In the genomic region with DNA sequence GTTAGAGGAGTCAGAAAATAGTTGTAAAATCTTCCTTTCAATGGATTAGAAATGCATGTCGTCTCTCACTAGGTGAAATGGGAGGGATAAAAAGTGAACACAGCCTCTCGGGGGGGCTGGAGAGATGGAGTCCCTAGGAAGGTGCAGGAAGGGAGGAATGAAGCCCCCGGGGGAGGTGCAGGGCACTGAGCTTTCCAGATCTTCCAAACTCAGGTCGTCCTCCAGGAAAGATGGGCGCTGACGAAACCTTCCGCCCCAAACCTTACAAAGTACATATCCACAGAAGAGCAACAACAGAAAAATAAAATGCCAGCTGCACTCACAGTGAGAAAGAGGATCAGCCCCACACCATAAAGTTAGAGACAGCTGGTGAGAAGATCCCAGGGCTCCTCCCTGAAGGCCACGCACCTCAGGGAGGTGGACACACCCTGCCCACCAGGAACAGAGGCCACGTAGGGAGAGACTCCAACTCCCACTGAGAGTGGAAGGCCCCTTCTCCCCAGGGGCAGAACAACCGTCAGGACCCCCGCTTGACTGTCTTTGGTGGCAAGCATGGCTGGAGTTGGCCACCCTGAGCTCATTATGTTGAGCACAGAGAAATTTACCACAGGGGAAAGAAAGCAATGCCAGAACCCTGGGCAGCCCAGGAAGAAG, we compare ENCODE assay signal across 1 cellular context.
TF ChIP-seq lines count a peak whose summit lies in the region.

No MANE protein-coding gene starts in this region.

TF ChIP-seq in K562, 482 proteins besides CTCF, POLR2A, EP300 and RAD21 (continued from another document):
- TF ChIP-seq, protein P1, sequence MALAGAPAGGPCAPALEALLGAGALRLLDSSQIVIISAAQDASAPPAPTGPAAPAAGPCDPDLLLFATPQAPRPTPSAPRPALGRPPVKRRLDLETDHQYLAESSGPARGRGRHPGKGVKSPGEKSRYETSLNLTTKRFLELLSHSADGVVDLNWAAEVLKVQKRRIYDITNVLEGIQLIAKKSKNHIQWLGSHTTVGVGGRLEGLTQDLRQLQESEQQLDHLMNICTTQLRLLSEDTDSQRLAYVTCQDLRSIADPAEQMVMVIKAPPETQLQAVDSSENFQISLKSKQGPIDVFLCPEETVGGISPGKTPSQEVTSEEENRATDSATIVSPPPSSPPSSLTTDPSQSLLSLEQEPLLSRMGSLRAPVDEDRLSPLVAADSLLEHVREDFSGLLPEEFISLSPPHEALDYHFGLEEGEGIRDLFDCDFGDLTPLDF (CRISPR knock-in tag; IDR thresholded peaks at IDR 0.05): no peak
- TF ChIP-seq ZNF165 (CRISPR knock-in tag; IDR thresholded peaks at IDR 0.05; ENCODE audit: borderline replicate concordance): no peak
- no peak for TF ChIP-seq GABPA (tag; conservative IDR thresholded peaks at IDR 0.05; ENCODE audit: low read depth)
- no peak for TF ChIP-seq TGIF2 (CRISPR knock-in tag; IDR thresholded peaks at IDR 0.05)
- TF ChIP-seq, protein P2, sequence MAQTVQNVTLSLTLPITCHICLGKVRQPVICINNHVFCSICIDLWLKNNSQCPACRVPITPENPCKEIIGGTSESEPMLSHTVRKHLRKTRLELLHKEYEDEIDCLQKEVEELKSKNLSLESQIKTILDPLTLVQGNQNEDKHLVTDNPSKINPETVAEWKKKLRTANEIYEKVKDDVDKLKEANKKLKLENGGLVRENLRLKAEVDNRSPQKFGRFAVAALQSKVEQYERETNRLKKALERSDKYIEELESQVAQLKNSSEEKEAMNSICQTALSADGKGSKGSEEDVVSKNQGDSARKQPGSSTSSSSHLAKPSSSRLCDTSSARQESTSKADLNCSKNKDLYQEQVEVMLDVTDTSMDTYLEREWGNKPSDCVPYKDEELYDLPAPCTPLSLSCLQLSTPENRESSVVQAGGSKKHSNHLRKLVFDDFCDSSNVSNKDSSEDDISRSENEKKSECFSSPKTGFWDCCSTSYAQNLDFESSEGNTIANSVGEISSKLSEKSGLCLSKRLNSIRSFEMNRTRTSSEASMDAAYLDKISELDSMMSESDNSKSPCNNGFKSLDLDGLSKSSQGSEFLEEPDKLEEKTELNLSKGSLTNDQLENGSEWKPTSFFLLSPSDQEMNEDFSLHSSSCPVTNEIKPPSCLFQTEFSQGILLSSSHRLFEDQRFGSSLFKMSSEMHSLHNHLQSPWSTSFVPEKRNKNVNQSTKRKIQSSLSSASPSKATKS (CRISPR knock-in tag; IDR thresholded peaks at IDR 0.05): no peak
- no peak for TF ChIP-seq NFYB (IDR thresholded peaks at IDR 0.05; ENCODE audit: extremely low read depth, insufficient read length)
